ENCODE assay signal across 14 cellular contexts in genomic region chr9:34084562-34084961, GRCh38. TPM values are rescaled to one million over a fixed set of nuclear protein-coding genes. Genes with fewer than 3 reads are reported as not detected.
A peak's percentile ranks its signal among the peaks of the same experiment; 100 is the strongest.
DNase-seq lines count a peak whose midpoint lies in the region; ATAC-seq, FAIRE-seq and TF ChIP-seq lines count a peak whose summit lies in the region.
"Had no signal": no experiment of that assay in that cellular context is flagged by ENCODE, and none has a peak within 500 bp of the region (broad histone marks: within the 10 kb centered on the region; RNA-seq: fewer than 3 reads in every experiment).

No MANE protein-coding gene starts in this region.

- no peak overlapping the region for H3K4me2 ChIP-seq in HepG2 (ENCODE audit: low read depth, low read length)

- POLR2A ChIA-PET in HepG2 (lab: Yijun Ruan, JAX) = no interaction called here

- FAIRE-seq in HepG2 (lab: Jason Lieb, UNC) = no peak
- FAIRE-seq: G401.6 had no signal

- CTCF ChIA-PET in HepG2 (lab: Yijun Ruan, JAX; ENCODE audit: low intra/inter-chr PET ratio, low total read pairs) = no interaction called here

- no peak overlapping the region for H3K27ac ChIP-seq in liver (ENCODE audit: low read depth in 1 of 2, low read length in 2 of 2)
- no peak overlapping the region for H3K27ac ChIP-seq in HepG2 (ENCODE audit: extremely low read length, insufficient read depth, low read length)
- H3K27ac ChIP-seq in cardiac muscle cell = peak overlapping the region; percentile 47
- H3K27ac ChIP-seq: SJSA1 had no signal

- no peak overlapping the region for H3K4me3 Mint-ChIP-seq in CD14-positive monocyte

- ATAC-seq in HepG2 (no peak), GM18868 (IDR thresholded peaks at IDR 0.05; ENCODE audit: unreplicated experiment) (no peak)

- H3K27me3 ChIP-seq in liver (ENCODE audit: control insufficient read depth in 4 of 4, insufficient read depth in 4 of 4, low read length in 3 of 4) (no peaks in the 10 kb centered on the region), HepG2 (ENCODE audit: control insufficient read depth in 1 of 2, insufficient read depth in 2 of 2, low read length in 2 of 2) (no peaks in the 10 kb centered on the region), cardiac muscle cell (no peaks in the 10 kb centered on the region)
- H3K27me3 ChIP-seq: SJSA1 had no signal

- 81% methylated on average over 1 of the region's 1 CpG for WGBS in liver
- whole genome bisulfite sequencing in HepG2 (ENCODE audit: low lambda C conversion rate) = 47% methylated on average over 1 of the region's 1 CpG

- H3K9ac ChIP-seq in liver (ENCODE audit: low read depth in 1 of 2, low read length in 2 of 2) (no peak overlapping the region), HepG2 (ENCODE audit: insufficient read depth, low read depth, low read length) (no peak overlapping the region)

- H3K4me1 ChIP-seq in liver (ENCODE audit: control insufficient read depth in 4 of 4, insufficient read depth in 4 of 4, low read length in 3 of 4) = no peaks in the 10 kb centered on the region
- no peaks in the 10 kb centered on the region for H3K4me1 ChIP-seq in HepG2 (ENCODE audit: insufficient read depth, low read length)
- no peaks in the 10 kb centered on the region for H3K4me1 ChIP-seq in cardiac muscle cell (ENCODE audit: low read depth)
- H3K4me1 ChIP-seq: SJSA1 had no signal

- TF ChIP-seq RAD21 in liver (IDR thresholded peaks at IDR 0.05) = no peak
- TF ChIP-seq RAD21 in HepG2 (CRISPR knock-in tag; IDR thresholded peaks at IDR 0.05) = no peak

- no peak for TF ChIP-seq EP300 in HepG2 (IDR thresholded peaks at IDR 0.05; ENCODE audit: low read depth in 2 of 2, low read length in 2 of 2)
- TF ChIP-seq EP300 in HepG2 (CRISPR knock-in tag; IDR thresholded peaks at IDR 0.05; ENCODE audit: borderline replicate concordance) = no peak

- no peaks in the 10 kb centered on the region for H3K4me1 Mint-ChIP-seq in CD14-positive monocyte

- no peak overlapping the region for H2AFZ ChIP-seq in HepG2 (ENCODE audit: low read length)

- H3K27me3 Mint-ChIP-seq in CD14-positive monocyte (ENCODE audit: low read depth in 3 of 3) = no peaks in the 10 kb centered on the region

- TF ChIP-seq POLR2A in HepG2 (IDR thresholded peaks at IDR 0.05; ENCODE audit: insufficient read depth in 1 of 2, low read depth in 2 of 2, low read length in 2 of 2) = no peak

- intact Hi-C loops in HepG2 (cut with micrococcal nuclease; ENCODE audit: unreplicated experiment) (no loop called here), posterior cingulate gyrus (cut with DNase I) (no loop called here), CD14-positive monocyte (cut with micrococcal nuclease) (no loop called here)

- H3K36me3 Mint-ChIP-seq in CD14-positive monocyte = peaks cover 42 to 50% of the 10 kb centered on the region in 2 donors

- H3K36me3 ChIP-seq in liver (ENCODE audit: control insufficient read depth in 4 of 4, insufficient read depth in 3 of 4, low read depth in 1 of 4, low read length in 3 of 4) = peaks cover 11 to 37% (median 31%) of the 10 kb centered on the region in 4 donors
- peaks cover 18 to 33% of the 10 kb centered on the region in 2 experiments; a peak in 4 of 5 replicates for H3K36me3 ChIP-seq in HepG2 (replicated peaks in 1 of 2; ENCODE audit: control insufficient read depth in 1 of 2, insufficient read depth in 2 of 2, low read length in 2 of 2)
- H3K36me3 ChIP-seq in cardiac muscle cell = peaks cover 22% of the 10 kb centered on the region

- peak overlapping the region in 1 of 7 donors; percentile 48 for H3K27ac Mint-ChIP-seq in CD14-positive monocyte

- no peaks in the 10 kb centered on the region for H3K9me3 Mint-ChIP-seq in CD14-positive monocyte

- BruUV-seq in HepG2 (replicated peaks; lab: Mats Ljungman, UMichigan) = no TSS peak

- no peaks in the 10 kb centered on the region for H4K20me1 ChIP-seq in HepG2 (ENCODE audit: insufficient read depth, low read length)

- no peaks in the 10 kb centered on the region for H3K79me2 ChIP-seq in HepG2 (ENCODE audit: insufficient read depth, low read length)

- in situ Hi-C loops in HepG2 (cut with HindIII; ENCODE audit: extremely low pct_ligation_motif_present, low pct_unique_long_range_greater_than_20kb) = no loop called here

- H3K9me3 ChIP-seq in liver (ENCODE audit: control insufficient read depth in 4 of 4, low read length in 3 of 4) (no peaks in the 10 kb centered on the region), HepG2 (ENCODE audit: low read length) (no peaks in the 10 kb centered on the region), cardiac muscle cell (ENCODE audit: low read depth) (no peaks in the 10 kb centered on the region)
- H3K9me3 ChIP-seq: SJSA1 had no signal

- H3K4me3 ChIP-seq in liver (ENCODE audit: low read depth in 1 of 3, low read length in 3 of 3) = no peak overlapping the region
- no peak overlapping the region for H3K4me3 ChIP-seq in HepG2 (replicated peaks in 1 of 3; ENCODE audit: insufficient read depth in 1 of 3, low read depth in 2 of 3, low read length in 3 of 3)
- no peak overlapping the region for H3K4me3 ChIP-seq in cardiac muscle cell
- H3K4me3 ChIP-seq: SJSA1 had no signal

- DNase-seq in HepG2 (ENCODE audit: low spot score) = no peak
- DNase-seq in cardiac muscle cell (ENCODE audit: low read depth in 1 of 2, low spot score in 1 of 2) = peak in 1 of 2 donors; percentile 54
- peak in 8 of 10 donors; percentile 23 to 86 (median 44) for DNase-seq in posterior cingulate gyrus
- no peak for DNase-seq in CD14-positive monocyte (ENCODE audit: low spot score)
- no peak for DNase-seq in NCI-H2227 (lab: John Stamatoyannopoulos, UW; ENCODE audit: unreplicated experiment)
- no peak for DNase-seq in D341Med (ENCODE audit: low spot score)
- DNase-seq: HCEC 1CT; mammary epithelial cell; stimulated activated CD4-positive, alpha-beta T cell treated with anti-CD3 and anti-CD28 coated beads, Interleukin-15, amount 100 ng/mL, for 24 hours; stimulated activated naive CD4-positive, alpha-beta T cell treated with Interleukin-2 at 50 U/mL for 16 hours had no signal

- TF ChIP-seq CTCF in liver (IDR thresholded peaks at IDR 0.05; ENCODE audit: low read depth, low read length, missing input control) (no peak), HepG2 (CRISPR knock-in tag; IDR thresholded peaks at IDR 0.05) (no peak), cardiac muscle cell (IDR thresholded peaks at IDR 0.05; ENCODE audit: low read depth, low read length) (no peak), CD14-positive monocyte (IDR thresholded peaks at IDR 0.05) (no peak)

RNA-seq across cellular contexts. Expression of gene UBAP2, which starts 35.9 kb away (rescaled TPM):
- total RNA-seq in liver (10 to 100 TPM; 11.1 to 12.6 TPM), HepG2 (2016; rRNA removed; fragmentation: Illumina TruSeq; extraction: Trizol) (17.5 and 19.0 TPM in 2 replicates), cardiac muscle cell (17.2 and 27.2 TPM in 2 replicates)
- polyA plus RNA-seq in liver (1 to 10 TPM; 5.4 TPM), HepG2 (2011; rRNA removed) (22.0 and 26.0 TPM in 2 replicates), cardiac muscle cell (29.3 and 32.6 TPM in 2 replicates), CD14-positive monocyte (1 to 10 TPM; 4.3 to 5.7 TPM)
- total RNA-seq in HepG2 (2016; cell fraction: cytosol; rRNA removed; fragmentation: Illumina TruSeq; extraction: Trizol; ENCODE audit: low read depth) = 103 and 114 TPM in 2 replicates
- total RNA-seq in HepG2 (2016; cell fraction: insoluble cytoplasmic fraction; rRNA removed; fragmentation: Illumina TruSeq; extraction: Trizol) = 17.6 and 20.6 TPM in 2 replicates
- 35.5 and 36.6 TPM in 2 replicates for total RNA-seq in HepG2 (2016; cell fraction: membrane; rRNA removed; fragmentation: Illumina TruSeq; extraction: Trizol)
- total RNA-seq in HepG2 (2016; cell fraction: nucleus; rRNA removed; fragmentation: Illumina TruSeq; extraction: Trizol) = 24.8 and 27.8 TPM in 2 replicates
- 11.3 and 13.3 TPM in 2 replicates for polyA plus RNA-seq in HepG2 (2011; cell fraction: cytosol; rRNA removed)
- 50.5 and 59.2 TPM in 2 replicates for polyA plus RNA-seq in HepG2 (2011; cell fraction: nucleus; rRNA removed)
- polyA plus RNA-seq in HepG2 (2012) = 21.5 and 21.8 TPM in 2 replicates
- polyA plus RNA-seq in HepG2 (2016; cell fraction: cytosol; fragmentation: Illumina TruSeq; extraction: Trizol; ENCODE audit: low read depth) = 5.2 and 6.0 TPM in 2 replicates
- polyA plus RNA-seq in HepG2 (2016; cell fraction: insoluble cytoplasmic fraction; fragmentation: Illumina TruSeq; extraction: Trizol; ENCODE audit: low read depth) = 28.5 and 33.4 TPM in 2 replicates
- 12.7 and 15.4 TPM in 2 replicates for polyA plus RNA-seq in HepG2 (2016; cell fraction: membrane; fragmentation: Illumina TruSeq; extraction: Trizol; ENCODE audit: low read depth)
- polyA plus RNA-seq in HepG2 (2016; cell fraction: nucleus; fragmentation: Illumina TruSeq; extraction: Trizol; ENCODE audit: insufficient read depth, low read depth) = 48.2 and 52.4 TPM in 2 replicates
- polyA minus RNA-seq in HepG2 (2011; rRNA and poly(A)+ RNA removed; ENCODE audit: low replicate concordance) = 27.0 and 46.4 TPM in 2 replicates
- 14.0 and 16.6 TPM in 2 replicates for polyA minus RNA-seq in HepG2 (2011; cell fraction: cytosol; rRNA and poly(A)+ RNA removed)
- polyA minus RNA-seq in HepG2 (2011; cell fraction: nucleus; rRNA and poly(A)+ RNA removed) = 32.4 and 34.8 TPM in 2 replicates

RNA-seq across cellular contexts. Expression of gene DCAF12, which starts 41.9 kb away (rescaled TPM):
- total RNA-seq in liver (100 to 1,000 TPM in 1 of 2 donors, 10 to 100 TPM in 1; 19.1 to 120 TPM), HepG2 (2016; rRNA removed; fragmentation: Illumina TruSeq; extraction: Trizol) (26.8 and 36.6 TPM in 2 replicates), cardiac muscle cell (29.7 and 31.7 TPM in 2 replicates)
- polyA plus RNA-seq in liver (10 to 100 TPM in 1 of 2 donors, 1 to 10 TPM in 1; 8.4 to 12.9 TPM), HepG2 (2011; rRNA removed) (37.4 and 38.8 TPM in 2 replicates), cardiac muscle cell (27.1 and 36.0 TPM in 2 replicates), CD14-positive monocyte (10 to 100 TPM; 14.6 to 22.4 TPM)
- 5.5 and 5.9 TPM in 2 replicates for total RNA-seq in HepG2 (2016; cell fraction: cytosol; rRNA removed; fragmentation: Illumina TruSeq; extraction: Trizol; ENCODE audit: low read depth)
- total RNA-seq in HepG2 (2016; cell fraction: insoluble cytoplasmic fraction; rRNA removed; fragmentation: Illumina TruSeq; extraction: Trizol) = 26.7 and 35.4 TPM in 2 replicates
- total RNA-seq in HepG2 (2016; cell fraction: membrane; rRNA removed; fragmentation: Illumina TruSeq; extraction: Trizol) = 22.9 and 23.0 TPM in 2 replicates
- total RNA-seq in HepG2 (2016; cell fraction: nucleus; rRNA removed; fragmentation: Illumina TruSeq; extraction: Trizol) = 17.6 and 18.2 TPM in 2 replicates
- 24.7 and 32.7 TPM in 2 replicates for polyA plus RNA-seq in HepG2 (2011; cell fraction: cytosol; rRNA removed)
- 15.0 and 20.8 TPM in 2 replicates for polyA plus RNA-seq in HepG2 (2011; cell fraction: nucleus; rRNA removed)
- 24.8 and 25.9 TPM in 2 replicates for polyA plus RNA-seq in HepG2 (2012)
- polyA plus RNA-seq in HepG2 (2016; cell fraction: cytosol; fragmentation: Illumina TruSeq; extraction: Trizol; ENCODE audit: low read depth) = 2.7 and 3.0 TPM in 2 replicates
- polyA plus RNA-seq in HepG2 (2016; cell fraction: insoluble cytoplasmic fraction; fragmentation: Illumina TruSeq; extraction: Trizol; ENCODE audit: low read depth) = 47.0 and 48.8 TPM in 2 replicates
- 14.1 and 14.3 TPM in 2 replicates for polyA plus RNA-seq in HepG2 (2016; cell fraction: membrane; fragmentation: Illumina TruSeq; extraction: Trizol; ENCODE audit: low read depth)
- polyA plus RNA-seq in HepG2 (2016; cell fraction: nucleus; fragmentation: Illumina TruSeq; extraction: Trizol; ENCODE audit: insufficient read depth, low read depth) = 24.1 and 24.6 TPM in 2 replicates
- 59.5 and 125 TPM in 2 replicates for polyA minus RNA-seq in HepG2 (2011; rRNA and poly(A)+ RNA removed; ENCODE audit: low replicate concordance)
- polyA minus RNA-seq in HepG2 (2011; cell fraction: cytosol; rRNA and poly(A)+ RNA removed) = 19.9 and 21.3 TPM in 2 replicates
- polyA minus RNA-seq in HepG2 (2011; cell fraction: nucleus; rRNA and poly(A)+ RNA removed) = 24.5 and 30.1 TPM in 2 replicates

Comparison
In these comparisons a context has a peak if more than half of its experiments do, and no peak if none do; other contexts are left out.
1. DNase-seq: peak in posterior cingulate gyrus (8 of 10); none in HepG2 (single experiment), CD14-positive monocyte (single experiment), NCI-H2227 (single experiment) and D341Med (single experiment).